ENCODE assay signal across 15 cellular contexts in genomic region chr1:8540971-8541370, GRCh38.
DNase-seq lines count a peak whose midpoint lies in the region; ATAC-seq, FAIRE-seq and TF ChIP-seq lines count a peak whose summit lies in the region.
"Had no signal": no experiment of that assay in that cellular context is flagged by ENCODE, and none has a peak within 500 bp of the region (broad histone marks: within the 10 kb centered on the region; RNA-seq: fewer than 3 reads in every experiment).

No MANE protein-coding gene starts in this region.

- H3K9me3 ChIP-seq in RWPE2 (ENCODE audit: severe bottlenecking): no peaks in the 10 kb centered on the region
- no peaks in the 10 kb centered on the region for H3K9me3 ChIP-seq in sigmoid colon

- no peak for TF ChIP-seq EP300 in sigmoid colon (IDR thresholded peaks at IDR 0.05)

- H3K36me3 ChIP-seq in RWPE2 (ENCODE audit: low read depth) (peaks cover 3% of the 10 kb centered on the region), sigmoid colon (peaks cover 0 to 5% (median 0%) of the 10 kb centered on the region in 4 donors)

- no peak for TF ChIP-seq POLR2A in sigmoid colon (IDR thresholded peaks at IDR 0.05)

- H3K4me1 Mint-ChIP-seq in dendritic cell treated with granulocyte-macrophage colony-stimulating factor and Interleukin-4, amounts not matched to agents 40 ng/mL and 50 ng/mL, for 4 days (ENCODE audit: low read depth): peaks cover 5% of the 10 kb centered on the region

- CTCF ChIA-PET in HEK293T (lab: Yijun Ruan, JAX): no interaction called here

- ATAC-seq in RWPE2 (ENCODE audit: low read depth): 0 out of 3 replicates have a peak, but pooled peaks have one; percentile 13

- H3K4me3 Mint-ChIP-seq in dendritic cell treated with granulocyte-macrophage colony-stimulating factor and Interleukin-4, amounts not matched to agents 40 ng/mL and 50 ng/mL, for 4 days: no peak overlapping the region
- H3K4me3 Mint-ChIP-seq: CD4-positive, CD25-positive, alpha-beta regulatory T cell had no signal

- H3K4me3 ChIP-seq in RWPE2 (ENCODE audit: severe bottlenecking) (no peak overlapping the region), sigmoid colon (no peak overlapping the region)
- H3K4me3 ChIP-seq: cardiac muscle cell, PC-9 had no signal

- peak overlapping the region; percentile 90 for H3K27ac ChIP-seq in RWPE2 (ENCODE audit: poor library complexity, severe bottlenecking)
- peak overlapping the region in 3 of 4 donors; percentile 44 to 57 (median 48) for H3K27ac ChIP-seq in sigmoid colon
- H3K27ac ChIP-seq: cardiac muscle cell, PC-9 had no signal

- H3K27me3 Mint-ChIP-seq in dendritic cell treated with granulocyte-macrophage colony-stimulating factor and Interleukin-4, amounts not matched to agents 40 ng/mL and 50 ng/mL, for 4 days: no peaks in the 10 kb centered on the region
- H3K27me3 Mint-ChIP-seq: CD4-positive, CD25-positive, alpha-beta regulatory T cell had no signal

- intact Hi-C loops in dendritic cell treated with granulocyte-macrophage colony-stimulating factor and Interleukin-4, amounts not matched to agents 40 ng/mL and 50 ng/mL, for 4 days (cut with micrococcal nuclease): no loop called here
- intact Hi-C loops in sigmoid colon (cut with DNase I): no loop called here

- TF ChIP-seq CTCF in RWPE2 (IDR thresholded peaks at IDR 0.05; ENCODE audit: poor library complexity, severe bottlenecking) (no peak), sigmoid colon (IDR thresholded peaks at IDR 0.05) (no peak)

- POLR2A ChIA-PET in HEK293T (lab: Yijun Ruan, JAX): no interaction called here

- WGBS in sigmoid colon, 2 donors: 84 to 87% methylated on average over 1 of the region's 1 CpG

- H3K9me3 Mint-ChIP-seq in dendritic cell treated with granulocyte-macrophage colony-stimulating factor and Interleukin-4, amounts not matched to agents 40 ng/mL and 50 ng/mL, for 4 days: no peaks in the 10 kb centered on the region

- FAIRE-seq in GM18507 (lab: Jason Lieb, UNC): peak; percentile 15
- FAIRE-seq: H54 had no signal

- DNase-seq in GM18507 (ENCODE audit: extremely low spot score, insufficient read length, low read depth) (no peak), RWPE2 (ENCODE audit: low spot score) (no peak), sigmoid colon (no peak), NCI-H187 (lab: John Stamatoyannopoulos, UW) (no peak), SK-N-DZ (ENCODE audit: low spot score) (no peak), HEK293T (ENCODE audit: extremely low spot score) (no peak), EL (no peak)
- DNase-seq: hippocampal formation, NCI-H1105, nucleus accumbens, PC-9 had no signal

- H3K27me3 ChIP-seq in RWPE2 (ENCODE audit: insufficient read depth, poor library complexity, severe bottlenecking) (no peaks in the 10 kb centered on the region), sigmoid colon (no peaks in the 10 kb centered on the region)
- H3K27me3 ChIP-seq: cardiac muscle cell had no signal

- H3K4me1 ChIP-seq in RWPE2 (ENCODE audit: insufficient read depth, poor library complexity, severe bottlenecking) (peaks cover 40% of the 10 kb centered on the region), sigmoid colon (peaks cover 0 to 39% (median 31%) of the 10 kb centered on the region in 4 donors)

- peak overlapping the region; percentile 34 for H3K27ac Mint-ChIP-seq in dendritic cell treated with granulocyte-macrophage colony-stimulating factor and Interleukin-4, amounts not matched to agents 40 ng/mL and 50 ng/mL, for 4 days

- peaks cover 47% of the 10 kb centered on the region for H3K36me3 Mint-ChIP-seq in dendritic cell treated with granulocyte-macrophage colony-stimulating factor and Interleukin-4, amounts not matched to agents 40 ng/mL and 50 ng/mL, for 4 days (ENCODE audit: low read depth)

TF ChIP-seq in HEK293T, 16 proteins besides CTCF, POLR2A, EP300 and RAD21:
- no peak for TF ChIP-seq CTBP1 (IDR thresholded peaks at IDR 0.05; ENCODE audit: borderline replicate concordance)
- no peak for TF ChIP-seq ARNT (IDR thresholded peaks at IDR 0.05)
- no peak for TF ChIP-seq HDGF (IDR thresholded peaks at IDR 0.05; ENCODE audit: borderline replicate concordance)
- TF ChIP-seq SP1 (IDR thresholded peaks at IDR 0.05): no peak
- no peak for TF ChIP-seq PKNOX1 (IDR thresholded peaks at IDR 0.05)
- TF ChIP-seq LEF1 (IDR thresholded peaks at IDR 0.05; ENCODE audit: borderline replicate concordance): no peak
- no peak for TF ChIP-seq FOXM1 (IDR thresholded peaks at IDR 0.05; ENCODE audit: borderline replicate concordance)
- no peak for TF ChIP-seq BHLHE40 (IDR thresholded peaks at IDR 0.05; ENCODE audit: borderline replicate concordance)
- no peak for TF ChIP-seq FOXA1 (IDR thresholded peaks at IDR 0.05)
- no peak for TF ChIP-seq ZNF384 (IDR thresholded peaks at IDR 0.05)
- no peak for TF ChIP-seq FOXK2 (IDR thresholded peaks at IDR 0.05)
- TF ChIP-seq NFRKB (IDR thresholded peaks at IDR 0.05): no peak
- TF ChIP-seq TARDBP (IDR thresholded peaks at IDR 0.05): no peak
- TF ChIP-seq SUZ12 (IDR thresholded peaks at IDR 0.05): no peak
- no peak for TF ChIP-seq L3MBTL2 (conservative IDR thresholded peaks at IDR 0.05)
